Comparison of ENCODE assay signal across 9 cellular contexts in genomic region chr13:78121459-78122348, GRCh38.
DNase-seq lines count a peak whose midpoint lies in the region; ATAC-seq and TF ChIP-seq lines count a peak whose summit lies in the region.
"Had no signal": no experiment of that assay in that cellular context is flagged by ENCODE, and none has a peak within 500 bp of the region (broad histone marks: within the 10 kb centered on the region; RNA-seq: fewer than 3 reads in every experiment).

No MANE protein-coding gene starts in this region.

- TF ChIP-seq POLR2A in vagina (IDR thresholded peaks at IDR 0.05), result no peak

- DNase-seq in EH (ENCODE audit: low read depth), result peak; percentile 66
- peak; percentile 66 for DNase-seq in MV-4-11 (lab: John Stamatoyannopoulos, UW)
- peak; percentile 10 for DNase-seq in T-helper 2 cell treated with Interferon-gamma antibody and Interleukin-4, amounts not matched to agents 5 μg/mL and 100 μg/mL, for 36 hours (ENCODE audit: low spot score)
- DNase-seq in epidermal melanocyte (ENCODE audit: insufficient read length, low spot score), result peak; percentile 44
- DNase-seq in naive B cell, result peak; percentile 18
- DNase-seq in vagina (ENCODE audit: extremely low spot score in 2 of 2), result no peak

- peaks cover 3% of the 10 kb centered on the region for H3K27me3 Mint-ChIP-seq in T-helper 2 cell treated with Interferon-gamma antibody and Interleukin-4, amounts not matched to agents 5 μg/mL and 100 μg/mL, for 36 hours (ENCODE audit: low read depth)
- peaks cover 7 to 22% (median 8%) of the 10 kb centered on the region in 3 donors for H3K27me3 Mint-ChIP-seq in naive B cell

- H3K4me3 Mint-ChIP-seq in T-helper 2 cell treated with Interferon-gamma antibody and Interleukin-4, amounts not matched to agents 5 μg/mL and 100 μg/mL, for 36 hours, result no peak overlapping the region
- no peak overlapping the region for H3K4me3 Mint-ChIP-seq in naive B cell
- H3K4me3 Mint-ChIP-seq: stimulated activated naive CD8-positive, alpha-beta T cell treated with anti-CD3 and anti-CD28 coated beads, Interleukin-15, Interleukin-2, amounts not matched to agents 100 ng/mL and 50 ng/mL, for 24 hours had no signal

- no peaks in the 10 kb centered on the region for H3K4me1 ChIP-seq in vagina

- H3K4me1 Mint-ChIP-seq in T-helper 2 cell treated with Interferon-gamma antibody and Interleukin-4, amounts not matched to agents 5 μg/mL and 100 μg/mL, for 36 hours (ENCODE audit: low read depth), result peaks cover 2% of the 10 kb centered on the region
- H3K4me1 Mint-ChIP-seq in naive B cell, result no peaks in the 10 kb centered on the region

- intact Hi-C loops in vagina (cut with DNase I), result loop anchor here (5.0 kb wide), 1 partner anchor 339 kb away; no protein-coding TSS in a partner anchor

- no peak overlapping the region for H3K27ac Mint-ChIP-seq in T-helper 2 cell treated with Interferon-gamma antibody and Interleukin-4, amounts not matched to agents 5 μg/mL and 100 μg/mL, for 36 hours
- H3K27ac Mint-ChIP-seq in naive B cell, result no peak overlapping the region
- H3K27ac Mint-ChIP-seq: stimulated activated naive CD8-positive, alpha-beta T cell treated with anti-CD3 and anti-CD28 coated beads, Interleukin-15, Interleukin-2, amounts not matched to agents 100 ng/mL and 50 ng/mL, for 24 hours had no signal

- H3K36me3 ChIP-seq in vagina, result no peaks in the 10 kb centered on the region

- H3K36me3 Mint-ChIP-seq in T-helper 2 cell treated with Interferon-gamma antibody and Interleukin-4, amounts not matched to agents 5 μg/mL and 100 μg/mL, for 36 hours (ENCODE audit: low read depth), result no peaks in the 10 kb centered on the region
- H3K36me3 Mint-ChIP-seq in naive B cell, result no peaks in the 10 kb centered on the region

- no peaks in the 10 kb centered on the region for H3K27me3 ChIP-seq in vagina

- H3K9me3 Mint-ChIP-seq in T-helper 2 cell treated with Interferon-gamma antibody and Interleukin-4, amounts not matched to agents 5 μg/mL and 100 μg/mL, for 36 hours, result no peaks in the 10 kb centered on the region
- H3K9me3 Mint-ChIP-seq in naive B cell, result peaks cover 0 to 3% (median 0%) of the 10 kb centered on the region in 7 donors
- H3K9me3 Mint-ChIP-seq: stimulated activated naive CD8-positive, alpha-beta T cell treated with anti-CD3 and anti-CD28 coated beads, Interleukin-15, Interleukin-2, amounts not matched to agents 100 ng/mL and 50 ng/mL, for 24 hours had no signal

- H3K9me3 ChIP-seq in vagina, result no peaks in the 10 kb centered on the region

- ATAC-seq in GM21390 (IDR thresholded peaks at IDR 0.05; ENCODE audit: unreplicated experiment), result peak; percentile 56
- no peak for ATAC-seq in naive B cell (ENCODE audit: low read depth in 2 of 2)
- ATAC-seq in HG02588 (IDR thresholded peaks at IDR 0.05; ENCODE audit: unreplicated experiment), result no peak

- peak; percentile 53 to 86 (median 84) for TF ChIP-seq CTCF in vagina (IDR thresholded peaks at IDR 0.05)

- no peak overlapping the region for H3K4me3 ChIP-seq in vagina

- H3K27ac ChIP-seq in vagina, result no peak overlapping the region

Comparison
In these comparisons a context has a peak if more than half of its experiments do, and no peak if none do; other contexts are left out.
1. DNase-seq: peak in EH (single experiment), MV-4-11 (single experiment), T-helper 2 cell treated with Interferon-gamma antibody and Interleukin-4, amounts not matched to agents 5 μg/mL and 100 μg/mL, for 36 hours (single experiment), epidermal melanocyte (single experiment) and naive B cell (single experiment); none in vagina (0 of 2).